ENCODE assay signal across 8 cellular contexts in the genomic region with DNA sequence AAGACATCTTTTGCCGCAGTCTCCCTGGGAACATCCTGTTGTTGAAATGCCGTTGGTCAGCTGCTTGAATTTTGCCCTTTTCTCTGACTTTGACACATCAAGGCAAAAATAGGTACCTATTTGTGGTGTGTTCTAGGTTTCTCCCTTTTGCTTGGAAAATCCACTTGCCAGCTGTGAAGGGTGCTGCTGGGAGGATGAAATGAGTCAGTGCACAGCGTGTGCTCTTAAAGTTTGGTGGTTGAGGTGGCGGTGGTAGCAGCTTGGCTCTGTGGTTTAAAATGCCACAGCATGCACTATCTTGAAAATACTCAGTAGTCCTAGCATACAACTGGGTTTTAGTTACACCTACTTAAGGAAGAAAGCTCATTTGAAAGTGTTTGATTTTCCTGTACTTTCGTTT.
DNase-seq lines count a peak whose midpoint lies in the region; ATAC-seq and TF ChIP-seq lines count a peak whose summit lies in the region.

No MANE protein-coding gene starts in this region.

- H3K27me3 ChIP-seq in DND-41 (ENCODE audit: insufficient read depth, low read length, poor library complexity): no peaks in the 10 kb centered on the region
- H3K27me3 ChIP-seq in skeletal muscle tissue (ENCODE audit: control insufficient read depth in 3 of 3, insufficient read depth in 3 of 3, low read length in 3 of 3): no peaks in the 10 kb centered on the region

- no peaks in the 10 kb centered on the region for H4K20me1 ChIP-seq in DND-41 (ENCODE audit: insufficient read depth, low read length)

- H3K4me3 ChIP-seq in DND-41 (ENCODE audit: low read depth in 1 of 2, low read length in 2 of 2) (peak overlapping the region in 1 of 2 experiments; percentile 39; a peak in 2 of 4 replicates), skeletal muscle tissue (ENCODE audit: low read length in 3 of 3) (no peak overlapping the region)

- ATAC-seq in DND-41 (ENCODE audit: insufficient read depth, low read depth): peak; percentile 95

- DNase-seq in DND-41 (peak; percentile 81), LHCN-M2 (ENCODE audit: low read depth) (peak; percentile 92), activated T-cell treated with anti-CD3 and anti-CD28 coated beads for 1 hour (ENCODE audit: low read depth) (peak; percentile 27), fibroblast of peridontal ligament (ENCODE audit: extremely low read depth) (peak; percentile 67), OCI-M2 (lab: John Stamatoyannopoulos, UW; ENCODE audit: unreplicated experiment) (no peak), GM20000 (ENCODE audit: low spot score) (no peak), HuH-7 (ENCODE audit: low spot score) (no peak)

- no peak overlapping the region for H2AFZ ChIP-seq in DND-41 (ENCODE audit: low read depth, low read length)

- H3K9ac ChIP-seq in DND-41 (ENCODE audit: low read depth, low read length) (peak overlapping the region; percentile 34), skeletal muscle tissue (ENCODE audit: low read depth in 1 of 3, low read length in 3 of 3) (peak overlapping the region in 2 of 3 donors; percentile 2 to 52)

- H3K9me3 ChIP-seq in DND-41 (ENCODE audit: insufficient read depth, low read length, severe bottlenecking): no peaks in the 10 kb centered on the region
- H3K9me3 ChIP-seq in skeletal muscle tissue (ENCODE audit: control insufficient read depth in 3 of 3, low read length in 3 of 3): no peaks in the 10 kb centered on the region

- no peaks in the 10 kb centered on the region; the same call in 1 of the 2 replicates for H3K36me3 ChIP-seq in DND-41 (ENCODE audit: insufficient read depth, low read length)
- peaks cover 0 to 10% (median 9%) of the 10 kb centered on the region in 3 donors for H3K36me3 ChIP-seq in skeletal muscle tissue (ENCODE audit: control insufficient read depth in 3 of 3, insufficient read depth in 3 of 3, low read length in 3 of 3)

- H3K79me2 ChIP-seq in DND-41 (ENCODE audit: insufficient read depth, low read length): no peaks in the 10 kb centered on the region

- peaks cover 59% of the 10 kb centered on the region for H3K4me1 ChIP-seq in DND-41 (ENCODE audit: insufficient read depth, low read length)
- peaks cover 29 to 35% (median 34%) of the 10 kb centered on the region in 3 donors for H3K4me1 ChIP-seq in skeletal muscle tissue (ENCODE audit: control insufficient read depth in 3 of 3, insufficient read depth in 3 of 3, low read length in 3 of 3)

- TF ChIP-seq CTCF in DND-41 (IDR thresholded peaks at IDR 0.05; ENCODE audit: borderline replicate concordance, extremely low read depth, low read length, poor library complexity, severe bottlenecking) (no peak), GM20000 (IDR thresholded peaks at IDR 0.05; ENCODE audit: extremely low read depth, missing control alignments) (no peak)

- H3K27ac ChIP-seq in DND-41 (ENCODE audit: low read length) (peak overlapping the region; percentile 85), skeletal muscle tissue (ENCODE audit: low read depth, low read length) (peak overlapping the region; percentile 65)

- H3K4me2 ChIP-seq in DND-41 (ENCODE audit: insufficient read depth, low read length): peak overlapping the region; percentile 57

Comparison
In these comparisons a context has a peak if more than half of its experiments do, and no peak if none do; other contexts are left out.
1. DNase-seq: peak in DND-41 (single experiment), LHCN-M2 (single experiment), activated T-cell treated with anti-CD3 and anti-CD28 coated beads for 1 hour (single experiment) and fibroblast of peridontal ligament (single experiment); none in OCI-M2 (single experiment), GM20000 (single experiment) and HuH-7 (single experiment).